ENCODE assay signal across 14 cellular contexts in the genomic region with DNA sequence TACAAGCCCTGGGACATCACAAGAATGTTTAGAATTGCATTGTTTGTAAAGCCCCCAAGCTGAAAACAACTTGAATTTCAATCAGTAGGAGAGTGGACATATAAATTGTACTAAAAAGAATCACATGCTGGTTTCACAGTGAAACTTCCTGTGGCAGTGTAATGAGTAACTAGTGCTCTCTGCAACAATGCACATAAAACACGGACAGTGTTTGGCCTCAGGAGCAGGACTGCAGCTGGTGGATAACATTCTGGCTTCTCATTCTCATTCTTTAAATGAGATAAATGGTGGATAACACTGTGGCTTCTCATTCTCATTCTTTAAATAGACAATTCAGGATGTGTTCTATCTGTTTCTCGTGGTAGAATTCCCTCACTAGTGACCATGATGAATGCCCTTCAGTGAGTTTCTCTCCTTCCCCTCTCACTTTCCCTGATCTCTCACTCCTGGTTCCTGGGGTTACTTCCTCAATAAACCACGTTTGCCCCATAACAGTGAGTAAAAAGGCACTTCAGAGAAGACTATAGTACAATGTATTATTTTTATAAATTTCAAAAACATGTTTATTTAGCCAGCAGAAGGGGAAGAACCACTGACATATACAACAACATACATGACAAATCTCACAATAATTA. TPM values are rescaled to one million over a fixed set of nuclear protein-coding genes. Genes with fewer than 3 reads are reported as not detected.
DNase-seq lines count a peak whose midpoint lies in the region; ATAC-seq and TF ChIP-seq lines count a peak whose summit lies in the region.
"Had no signal": no experiment of that assay in that cellular context is flagged by ENCODE, and none has a peak within 500 bp of the region (broad histone marks: within the 10 kb centered on the region; RNA-seq: fewer than 3 reads in every experiment).

No MANE protein-coding gene starts in this region.

- no peaks in the 10 kb centered on the region for H3K27me3 ChIP-seq in spleen (replicated peaks in 1 of 7)

- intact Hi-C loops in spleen (cut with DNase I; ENCODE audit: low total_unique reads), result no loop called here

- no peaks in the 10 kb centered on the region for H3K4me1 ChIP-seq in spleen

- H3K9me3 Mint-ChIP-seq in nephron, result peaks cover 18% of the 10 kb centered on the region

- H3K27ac Mint-ChIP-seq in nephron, result peak overlapping the region; percentile 79 to 98 (median 79)

- no peak overlapping the region for H3K4me3 Mint-ChIP-seq in nephron

- DNase-seq in HuH-7.5 (ENCODE audit: low spot score) (peak; percentile 22), NCI-H748 (lab: John Stamatoyannopoulos, UW; ENCODE audit: unreplicated experiment) (no peak), spleen (no peak)
- DNase-seq in stimulated activated naive CD8-positive, alpha-beta T cell treated with anti-CD3 and anti-CD28 coated beads, Interleukin-15, Interleukin-2, amounts not matched to agents 100 U/mL and 50 U/mL, for 24 hours, result no peak
- DNase-seq: activated CD4-positive, alpha-beta T cell treated with anti-CD3 and anti-CD28 coated beads, Interleukin-2, amount 50 U/mL, for 1 hour; mesendoderm; NCI-H1417 treated with DMSO at 0.1 percent for 48 hours had no signal

- WGBS in spleen, 5 donors, result 7 to 11% (median 10%) methylated on average over 3 of the region's 3 CpGs

- H3K36me3 Mint-ChIP-seq in nephron (ENCODE audit: low read depth), result no peaks in the 10 kb centered on the region

- H3K27me3 Mint-ChIP-seq in nephron (ENCODE audit: low read depth), result no peaks in the 10 kb centered on the region

- no peak for TF ChIP-seq POLR2A in spleen (IDR thresholded peaks at IDR 0.05)

- ATAC-seq in GM18870 (IDR thresholded peaks at IDR 0.05; ENCODE audit: unreplicated experiment) (peak; percentile 95), HG02678 (IDR thresholded peaks at IDR 0.05; ENCODE audit: unreplicated experiment) (peak; percentile 94), GM19328 (IDR thresholded peaks at IDR 0.05; ENCODE audit: unreplicated experiment) (no peak)
- ATAC-seq in stimulated activated naive CD8-positive, alpha-beta T cell treated with anti-CD3 and anti-CD28 coated beads, Interleukin-15, Interleukin-2, amounts not matched to agents 100 U/mL and 50 U/mL, for 24 hours, result no peak

- H3K9me3 ChIP-seq in spleen, result peaks cover 0 to 31% (median 25%) of the 10 kb centered on the region in 8 donors

- peaks cover 33% of the 10 kb centered on the region for H3K4me1 Mint-ChIP-seq in nephron

- H3K27ac ChIP-seq in spleen, result no peak overlapping the region
- H3K27ac ChIP-seq: RWPE1 had no signal

- TF ChIP-seq CTCF in nephron (IDR thresholded peaks at IDR 0.05; ENCODE audit: unreplicated experiment in 3 of 3) (no peak), spleen (IDR thresholded peaks at IDR 0.05 in 8 of 11, conservative IDR thresholded peaks at IDR 0.05 in 3 of 11) (no peak)

- no peak overlapping the region for H3K4me3 ChIP-seq in spleen

- no peaks in the 10 kb centered on the region for H3K36me3 ChIP-seq in spleen

RNA-seq across cellular contexts. Expression of gene SLC22A2, which starts 59.9 kb away (rescaled TPM):
- not detected for total RNA-seq in spleen
- polyA plus RNA-seq in spleen, result not detected
- total RNA-seq: fibroblast of lung, ureter had no signal
- polyA plus RNA-seq: fibroblast of lung had no signal

Comparison
In these comparisons a context has a peak if more than half of its experiments do, and no peak if none do; other contexts are left out.
1. ATAC-seq: peak in GM18870 (single experiment) and HG02678 (single experiment); none in stimulated activated naive CD8-positive, alpha-beta T cell treated with anti-CD3 and anti-CD28 coated beads, Interleukin-15, Interleukin-2, amounts not matched to agents 100 U/mL and 50 U/mL, for 24 hours (single experiment) and GM19328 (single experiment).